In genomic region chr1:167524651-167525050, GRCh38 we compare ENCODE assay signal across 1 cellular context.
TF ChIP-seq lines count a peak whose summit lies in the region.

No MANE protein-coding gene starts in this region.

TF ChIP-seq in HepG2, 621 proteins besides CTCF, POLR2A, EP300 and RAD21 (continued from another document and continues in another):
- TF ChIP-seq RERE (CRISPR knock-in tag; IDR thresholded peaks at IDR 0.05; ENCODE audit: low read depth): no peak
- TF ChIP-seq SOX6 (IDR thresholded peaks at IDR 0.05): no peak
- TF ChIP-seq SOX6 (CRISPR knock-in tag; IDR thresholded peaks at IDR 0.05): peak; percentile 57; the same call in 1 of the 2 replicates
- 0 out of 2 replicates have a peak, but pooled peaks have one; percentile 11 for TF ChIP-seq RARA (CRISPR knock-in tag; IDR thresholded peaks at IDR 0.05)
- peak; percentile 89 for TF ChIP-seq MAX (IDR thresholded peaks at IDR 0.05)
- no peak for TF ChIP-seq ZSCAN25 (CRISPR knock-in tag; IDR thresholded peaks at IDR 0.05)
- TF ChIP-seq ZBTB25 (CRISPR knock-in tag; IDR thresholded peaks at IDR 0.05): no peak
- TF ChIP-seq CENPBD1 (CRISPR knock-in tag; IDR thresholded peaks at IDR 0.05; ENCODE audit: borderline replicate concordance, low read depth): no peak
- peak; percentile 57; the same call in 1 of the 2 replicates for TF ChIP-seq HDAC1 (CRISPR knock-in tag; IDR thresholded peaks at IDR 0.05)
- 0 out of 2 replicates have a peak, but pooled peaks have one; percentile 30 for TF ChIP-seq BHLHE40 (IDR thresholded peaks at IDR 0.05; ENCODE audit: low read length)
- TF ChIP-seq ZNF354B (CRISPR knock-in tag; IDR thresholded peaks at IDR 0.05): no peak
- 0 out of 2 replicates have a peak, but pooled peaks have one; percentile 37 for TF ChIP-seq KLF6 (CRISPR knock-in tag; IDR thresholded peaks at IDR 0.05)
- TF ChIP-seq SOX13 (IDR thresholded peaks at IDR 0.05): no peak
- TF ChIP-seq SOX13 (CRISPR knock-in tag; conservative IDR thresholded peaks at IDR 0.05 in 1 of 2, IDR thresholded peaks at IDR 0.05 in 1 of 2): peak in 1 of 2 experiments; percentile 42; a peak in 1 of 4 replicates
- no peak for TF ChIP-seq DR1 (CRISPR knock-in tag; IDR thresholded peaks at IDR 0.05)
- peak; percentile 57; the same call in 1 of the 2 replicates for TF ChIP-seq CBX5 (CRISPR knock-in tag; IDR thresholded peaks at IDR 0.05; ENCODE audit: borderline replicate concordance)
- no peak for TF ChIP-seq FOXA1 (IDR thresholded peaks at IDR 0.05)
- peak; percentile 92 for TF ChIP-seq FOXA1 (CRISPR knock-in tag; IDR thresholded peaks at IDR 0.05)
- no peak for TF ChIP-seq CSRNP1 (CRISPR knock-in tag; IDR thresholded peaks at IDR 0.05)
- TF ChIP-seq KLF16 (CRISPR knock-in tag; IDR thresholded peaks at IDR 0.05): peak in 1 of 2 experiments; percentile 62; a peak in 1 of 4 replicates
- TF ChIP-seq THAP11 (CRISPR knock-in tag; IDR thresholded peaks at IDR 0.05): peak; percentile 49
- TF ChIP-seq ATF2 (CRISPR knock-in tag; IDR thresholded peaks at IDR 0.05): 0 out of 2 replicates have a peak, but pooled peaks have one; percentile 61
- peak; percentile 79 for TF ChIP-seq MNT (IDR thresholded peaks at IDR 0.05)
- peak; percentile 40; the same call in 1 of the 2 replicates for TF ChIP-seq MIER3 (CRISPR knock-in tag; IDR thresholded peaks at IDR 0.05; ENCODE audit: borderline replicate concordance)
- TF ChIP-seq ZNF362 (CRISPR knock-in tag; IDR thresholded peaks at IDR 0.05; ENCODE audit: borderline replicate concordance): no peak
- TF ChIP-seq FOSL2 (CRISPR knock-in tag; IDR thresholded peaks at IDR 0.05): peak; percentile 67
- no peak for TF ChIP-seq NCOA1 (CRISPR knock-in tag; IDR thresholded peaks at IDR 0.05)
- TF ChIP-seq KDM2A (CRISPR knock-in tag; IDR thresholded peaks at IDR 0.05; ENCODE audit: borderline replicate concordance, low read depth): peak; percentile 36; the same call in 1 of the 2 replicates
- 0 out of 2 replicates have a peak, but pooled peaks have one; percentile 37 for TF ChIP-seq TFE3 (CRISPR knock-in tag; IDR thresholded peaks at IDR 0.05)
- peak; percentile 68; the same call in 1 of the 2 replicates for TF ChIP-seq ARID4A (CRISPR knock-in tag; IDR thresholded peaks at IDR 0.05; ENCODE audit: borderline replicate concordance)
- no peak for TF ChIP-seq TEF (CRISPR knock-in tag; IDR thresholded peaks at IDR 0.05)
- TF ChIP-seq ISL2 (CRISPR knock-in tag; IDR thresholded peaks at IDR 0.05): no peak
- TF ChIP-seq SMAD3 (CRISPR knock-in tag; IDR thresholded peaks at IDR 0.05): 0 out of 2 replicates have a peak, but pooled peaks have one; percentile 40
- TF ChIP-seq SALL1 (CRISPR knock-in tag; IDR thresholded peaks at IDR 0.05): peak; percentile 52; the same call in 1 of the 2 replicates
- TF ChIP-seq YEATS4 (CRISPR knock-in tag; IDR thresholded peaks at IDR 0.05; ENCODE audit: borderline replicate concordance): peak; percentile 51; the same call in 1 of the 2 replicates
- TF ChIP-seq ZNF607 (CRISPR knock-in tag; IDR thresholded peaks at IDR 0.05; ENCODE audit: borderline replicate concordance): no peak
- peak in 1 of 2 experiments; percentile 98; a peak in 2 of 4 replicates for TF ChIP-seq ATF4 (CRISPR knock-in tag; IDR thresholded peaks at IDR 0.05)
